In genomic region chr12:121466800-121467637, GRCh38 we compare ENCODE assay signal across 8 cellular contexts.
DNase-seq lines count a peak whose midpoint lies in the region; ATAC-seq and TF ChIP-seq lines count a peak whose summit lies in the region.

No MANE protein-coding gene starts in this region.

- peak overlapping the region; percentile 56 for H3K4me3 Mint-ChIP-seq in Caco-2 (ENCODE audit: unreplicated experiment)

- no peaks in the 10 kb centered on the region for H3K27me3 Mint-ChIP-seq in Caco-2 (ENCODE audit: insufficient read depth, unreplicated experiment)

- H3K27ac ChIP-seq in HL-60 (replicated peaks) (no peak overlapping the region), muscle layer of colon (ENCODE audit: low read depth, low read length) (peak overlapping the region; percentile 52)

- peaks cover 6% of the 10 kb centered on the region for H3K36me3 Mint-ChIP-seq in Caco-2 (ENCODE audit: insufficient read depth, unreplicated experiment)

- H3K9me3 ChIP-seq in Caco-2 (no peaks in the 10 kb centered on the region), muscle layer of colon (ENCODE audit: low read length) (no peaks in the 10 kb centered on the region)

- intact Hi-C loops in Caco-2 (cut with micrococcal nuclease; ENCODE audit: unreplicated experiment) = no loop called here

- CTCF ChIA-PET in Caco-2 (lab: Charles Lee) = interaction anchor here (1.0 kb wide), 1 partner anchor 12 kb away, joined by 3 read pairs; no protein-coding TSS in a partner anchor

- H3K4me1 ChIP-seq in Caco-2 (peaks cover 16% of the 10 kb centered on the region; the same call in 1 of the 2 replicates), muscle layer of colon (ENCODE audit: insufficient read depth, low read length) (peaks cover 7% of the 10 kb centered on the region)

- no peak overlapping the region for H3K27ac Mint-ChIP-seq in Caco-2 (ENCODE audit: unreplicated experiment)

- H3K27me3 ChIP-seq in Caco-2 (replicated peaks; ENCODE audit: control insufficient read depth, insufficient read depth, low read length) (no peaks in the 10 kb centered on the region), HL-60 (ENCODE audit: insufficient read depth, poor library complexity, severe bottlenecking) (no peaks in the 10 kb centered on the region), muscle layer of colon (ENCODE audit: control insufficient read depth in 1 of 2, insufficient read depth in 2 of 2, low read length in 2 of 2) (no peaks in the 10 kb centered on the region)

- peaks cover 9% of the 10 kb centered on the region for H3K4me1 Mint-ChIP-seq in Caco-2 (ENCODE audit: low read depth, unreplicated experiment)

- peaks cover 2% of the 10 kb centered on the region; the same call in 1 of the 2 replicates for H3K36me3 ChIP-seq in Caco-2 (ENCODE audit: control insufficient read depth, insufficient read depth, low read length)
- no peaks in the 10 kb centered on the region for H3K36me3 ChIP-seq in muscle layer of colon (ENCODE audit: insufficient read depth, low read length)

- ATAC-seq in GM19468 (IDR thresholded peaks at IDR 0.05; ENCODE audit: extremely low read depth, unreplicated experiment) = peak; percentile 85

- peak; percentile 29 for TF ChIP-seq POLR2A in erythroblast (IDR thresholded peaks at IDR 0.05; ENCODE audit: low read length)

- peak; percentile 92 to 95 for DNase-seq in Caco-2
- peak; percentile 82 to 88 for DNase-seq in HL-60 (ENCODE audit: low read depth in 1 of 2, low spot score in 1 of 2)
- DNase-seq in NOMO-1 treated with DMSO at 0.1 percent for 48 hours (lab: John Stamatoyannopoulos, UW; ENCODE audit: unreplicated experiment) = peak; percentile 79
- peak; percentile 81 for DNase-seq in activated T-cell treated with anti-CD3 and anti-CD28 coated beads for 1 hour (ENCODE audit: low read depth)
- peak; percentile 92 to 94 for DNase-seq in erythroblast (lab: John Stamatoyannopoulos, UW)
- peak; percentile 90 for DNase-seq in stimulated activated CD8-positive, alpha-beta memory T cell treated with anti-CD3 and anti-CD28 coated beads, Interleukin-4, amount 100 ng/mL, for 48 hours

- H3K9me3 Mint-ChIP-seq in Caco-2 (ENCODE audit: unreplicated experiment) = no peaks in the 10 kb centered on the region

- POLR2A ChIA-PET in Caco-2 (lab: Charles Lee) = interaction anchor here (0.6 kb wide), 1 partner anchor 177 kb away, joined by 3 read pairs; no protein-coding TSS in a partner anchor

- TF ChIP-seq CTCF in Caco-2 (IDR thresholded peaks at IDR 0.05; ENCODE audit: insufficient read depth in 1 of 2, low read depth in 1 of 2, low read length in 1 of 2, severe bottlenecking in 1 of 2, unreplicated experiment in 1 of 2) = no peak
- no peak for TF ChIP-seq CTCF in HL-60 (IDR thresholded peaks at IDR 0.05; ENCODE audit: insufficient read depth, low read length)

- BruUV-seq in Caco-2 (replicated peaks; lab: Mats Ljungman, UMichigan) = no TSS peak

- H3K9ac ChIP-seq in muscle layer of colon (ENCODE audit: low read length) = no peak overlapping the region

- H3K4me3 ChIP-seq in Caco-2 (ENCODE audit: low read depth, low read length) (peak overlapping the region; percentile 72), HL-60 (replicated peaks; ENCODE audit: insufficient read depth, low read length) (peak overlapping the region; percentile 66), muscle layer of colon (ENCODE audit: low read depth in 1 of 2, low read length in 2 of 2) (peak overlapping the region in 1 of 2 donors; percentile 57)
